ENCODE assay signal across 34 cellular contexts in genomic region chr9:22114956-22115355, GRCh38.
DNase-seq lines count a peak whose midpoint lies in the region; ATAC-seq and TF ChIP-seq lines count a peak whose summit lies in the region.
"Had no signal": no experiment of that assay in that cellular context is flagged by ENCODE, and none has a peak within 500 bp of the region (broad histone marks: within the 10 kb centered on the region; RNA-seq: fewer than 3 reads in every experiment).

No MANE protein-coding gene starts in this region.

- peak overlapping the region; percentile 1 for H2AFZ ChIP-seq in neuronal stem cell (ENCODE audit: low read length)
- H2AFZ ChIP-seq: hepatocyte had no signal

- no peak overlapping the region for H3K14ac ChIP-seq in neuronal stem cell (ENCODE audit: low read length)

- ATAC-seq in mucosa of descending colon, result no peak
- no peak for ATAC-seq in T-helper 17 cell
- ATAC-seq: A549; GM12878; HepG2; stimulated activated naive CD8-positive, alpha-beta T cell treated with anti-CD3 and anti-CD28 coated beads, Interleukin-15, Interleukin-2, amounts not matched to agents 100 U/mL and 50 U/mL, for 24 hours; WTC11 had no signal

- no peaks in the 10 kb centered on the region for H3K27me3 ChIP-seq in neuronal stem cell (ENCODE audit: control insufficient read depth in 3 of 3, insufficient read depth in 3 of 3, low read depth in 1 of 3, low read length in 3 of 3)
- H3K27me3 ChIP-seq: dorsolateral prefrontal cortex, hepatocyte, right atrium auricular region, uterus had no signal

- H3K23ac ChIP-seq in neuronal stem cell (ENCODE audit: low read depth, low read length, poor library complexity), result no peak overlapping the region

- intact Hi-C loops in mucosa of descending colon (cut with DNase I, micrococcal nuclease), result loop anchor here in 1 of 2 donors (5.0 kb wide), 1 partner anchor 73 kb away; no protein-coding TSS in a partner anchor

- H3K9me3 ChIP-seq in neuronal stem cell (replicated peaks in 1 of 2; ENCODE audit: control insufficient read depth in 2 of 2, insufficient read depth in 1 of 2, low read depth in 1 of 2, low read length in 2 of 2) (no peaks in the 10 kb centered on the region), mucosa of descending colon (no peaks in the 10 kb centered on the region), T-helper 17 cell (ENCODE audit: control insufficient read depth, low read length, poor library complexity, severe bottlenecking) (no peaks in the 10 kb centered on the region)
- H3K9me3 ChIP-seq: A549, HAP-1, right atrium auricular region, uterus had no signal

- peaks cover 15% of the 10 kb centered on the region for H3K4me1 Mint-ChIP-seq in T-helper 17 cell

- no peak overlapping the region for H3K4me3 Mint-ChIP-seq in T-helper 17 cell
- H3K4me3 Mint-ChIP-seq: activated CD4-positive, alpha-beta T cell treated with anti-CD3 and anti-CD28 coated beads, Interleukin-2, amount 10 ng/mL, durations not matched to agents 7 days and 5 days; activated naive CD8-positive, alpha-beta T cell treated with anti-CD3 and anti-CD28 coated beads for 36 hours; activated T-cell treated with anti-CD3 and anti-CD28 coated beads, Interleukin-2, amount 50 U/mL, for 24 hours; CD4-positive, CD25-positive, alpha-beta regulatory T cell; neural crest cell; WTC11 had no signal

- H2BK120ac ChIP-seq in neuronal stem cell (ENCODE audit: low read depth, low read length), result no peak overlapping the region

- no peak overlapping the region for H4K8ac ChIP-seq in neuronal stem cell (ENCODE audit: low read depth, low read length)

- H3K18ac ChIP-seq in neuronal stem cell (ENCODE audit: low read length), result no peak overlapping the region

- no peaks in the 10 kb centered on the region for H3K79me1 ChIP-seq in neuronal stem cell (ENCODE audit: low read depth, low read length)

- no peak overlapping the region for H2BK5ac ChIP-seq in neuronal stem cell (ENCODE audit: low read length)

- H3K4me2 ChIP-seq in neuronal stem cell (ENCODE audit: insufficient read depth, low read length, poor library complexity, severe bottlenecking), result no peak overlapping the region
- H3K4me2 ChIP-seq: A549, hepatocyte had no signal

- H3K4ac ChIP-seq in neuronal stem cell (ENCODE audit: low read length), result no peak overlapping the region

- TF ChIP-seq CTCF in epithelial cell of esophagus (IDR thresholded peaks at IDR 0.05; ENCODE audit: insufficient read depth, low read depth, low read length, missing control alignments) (no peak), mucosa of descending colon (IDR thresholded peaks at IDR 0.05) (no peak)

- peak; percentile 72 for DNase-seq in EL
- peak; percentile 49 for DNase-seq in RPMI7951 (ENCODE audit: low read depth)
- peak; percentile 46 for DNase-seq in epithelial cell of esophagus (ENCODE audit: low read depth)
- no peak for DNase-seq in neuronal stem cell (ENCODE audit: low spot score)
- DNase-seq in mucosa of descending colon, result no peak
- DNase-seq in effector CD8-positive, alpha-beta T cell (lab: John Stamatoyannopoulos, UW), result no peak
- no peak for DNase-seq in RPMI8226
- DNase-seq in T-helper 17 cell, result no peak
- DNase-seq: activated CD4-positive, alpha-beta T cell treated with anti-CD3 and anti-CD28 coated beads, Interleukin-2, amount 10 ng/mL, durations not matched to agents 7 days and 5 days; activated effector memory CD4-positive, alpha-beta T cell treated with anti-CD3 and anti-CD28 coated beads, Interleukin-2, amount 50 U/mL, for 16 hours; activated naive CD8-positive, alpha-beta T cell treated with anti-CD3 and anti-CD28 coated beads for 36 hours; activated T-cell treated with anti-CD3 and anti-CD28 coated beads, Interleukin-2, amount 50 U/mL, for 24 hours; AML-193; Calu3; CD4-positive, CD25-positive, alpha-beta regulatory T cell; DND-41; dorsolateral prefrontal cortex; Kasumi-1; NCI-H1436 treated with DMSO at 0.1 percent for 48 hours; NCI-H226; NCI-H526 treated with DMSO at 0.1 percent for 48 hours; stimulated activated CD4-positive, alpha-beta T cell treated with anti-CD3 and anti-CD28 coated beads, Interleukin-1b, Interleukin-23, amount 100 ng/mL, for 48 hours; stimulated activated naive CD8-positive, alpha-beta T cell treated with anti-CD3 and anti-CD28 coated beads, Interleukin-15, Interleukin-2, amounts not matched to agents 100 U/mL and 50 U/mL, for 24 hours; T-helper 1 cell; uterus had no signal

- H3K4me1 ChIP-seq in neuronal stem cell (ENCODE audit: control insufficient read depth in 2 of 2, insufficient read depth in 1 of 2, low read depth in 1 of 2, low read length in 2 of 2) (peaks cover 2 to 10% of the 10 kb centered on the region in 2 donors), mucosa of descending colon (ENCODE audit: low read depth) (peaks cover 14% of the 10 kb centered on the region)
- H3K4me1 ChIP-seq: A549, HAP-1, right atrium auricular region, uterus had no signal

- H3K36me3 Mint-ChIP-seq in T-helper 17 cell (ENCODE audit: low read depth), result peaks cover 2% of the 10 kb centered on the region
- H3K36me3 Mint-ChIP-seq: activated naive CD8-positive, alpha-beta T cell treated with anti-CD3 and anti-CD28 coated beads for 36 hours; CD4-positive, CD25-positive, alpha-beta regulatory T cell; WTC11 had no signal

- peaks cover 10% of the 10 kb centered on the region for H3K27me3 Mint-ChIP-seq in T-helper 17 cell

- H2BK12ac ChIP-seq in neuronal stem cell (ENCODE audit: low read length), result no peak overlapping the region

- H2AK5ac ChIP-seq in neuronal stem cell (ENCODE audit: low read depth, low read length), result no peak overlapping the region

- H3K27ac Mint-ChIP-seq in T-helper 17 cell, result no peak overlapping the region
- H3K27ac Mint-ChIP-seq: activated CD4-positive, alpha-beta T cell treated with anti-CD3 and anti-CD28 coated beads, Interleukin-2, amount 10 ng/mL, durations not matched to agents 7 days and 5 days; activated naive CD8-positive, alpha-beta T cell treated with anti-CD3 and anti-CD28 coated beads for 36 hours; activated T-cell treated with anti-CD3 and anti-CD28 coated beads, Interleukin-2, amount 50 U/mL, for 24 hours; CD4-positive, CD25-positive, alpha-beta regulatory T cell; WTC11 had no signal

- H3K36me3 ChIP-seq in neuronal stem cell (replicated peaks in 1 of 2; ENCODE audit: control insufficient read depth in 2 of 2, insufficient read depth in 2 of 2, low read length in 2 of 2), result no peaks in the 10 kb centered on the region
- no peaks in the 10 kb centered on the region for H3K36me3 ChIP-seq in mucosa of descending colon (ENCODE audit: low read depth)
- H3K36me3 ChIP-seq: HAP-1, right atrium auricular region, uterus had no signal

- H3K4me3 ChIP-seq in epithelial cell of esophagus (ENCODE audit: low read length), result no peak overlapping the region
- H3K4me3 ChIP-seq in neuronal stem cell (ENCODE audit: low read length in 2 of 2), result no peak overlapping the region
- H3K4me3 ChIP-seq in mucosa of descending colon, result no peak overlapping the region
- H3K4me3 ChIP-seq: A549, dorsolateral prefrontal cortex, GM12878, HAP-1, hepatocyte, lung, right atrium auricular region, uterus had no signal

- no peak overlapping the region for H3K27ac ChIP-seq in neuronal stem cell (replicated peaks; ENCODE audit: low read length)
- H3K27ac ChIP-seq: A549, dorsolateral prefrontal cortex, hepatocyte, right atrium auricular region, uterus had no signal

- no peak overlapping the region for H4K91ac ChIP-seq in neuronal stem cell (ENCODE audit: low read depth, low read length, poor library complexity)

- no peak overlapping the region for H2BK15ac ChIP-seq in neuronal stem cell (ENCODE audit: low read length)

- H3K9ac ChIP-seq in neuronal stem cell (ENCODE audit: low read depth, low read length, poor library complexity), result no peak overlapping the region

Comparison
In these comparisons a context has a peak if more than half of its experiments do, and no peak if none do; other contexts are left out.
1. DNase-seq: peak in EL (single experiment), RPMI7951 (single experiment) and epithelial cell of esophagus (single experiment); none in neuronal stem cell (single experiment), mucosa of descending colon (0 of 3), effector CD8-positive, alpha-beta T cell (single experiment), RPMI8226 (single experiment) and T-helper 17 cell (0 of 3).